13 cellular contexts compared by ENCODE assay signal in genomic region chr7:7272294-7272693, GRCh38.
"Had no signal": no experiment of that assay in that cellular context is flagged by ENCODE, and none has a peak within 500 bp of the region (broad histone marks: within the 10 kb centered on the region; RNA-seq: fewer than 3 reads in every experiment).

No MANE protein-coding gene starts in this region.

- H3K4me3 ChIP-seq: gastrocnemius medialis, heart right ventricle, left ventricle myocardium inferior had no signal

- H3K36me3 ChIP-seq: gastrocnemius medialis, heart right ventricle, left ventricle myocardium inferior had no signal

- H3K4me1 ChIP-seq: gastrocnemius medialis, left ventricle myocardium inferior had no signal

- H3K27me3 ChIP-seq: gastrocnemius medialis had no signal

- DNase-seq: activated CD4-positive, alpha-beta T cell treated with anti-CD3 and anti-CD28 coated beads, Interleukin-2, amount 10 ng/mL, durations not matched to agents 7 days and 5 days; activated CD4-positive, CD25-positive, alpha-beta regulatory T cell; activated CD8-positive, alpha-beta memory T cell treated with anti-CD3 and anti-CD28 coated beads for 24 hours; activated naive CD4-positive, alpha-beta T cell treated with anti-CD3 and anti-CD28 coated beads, Interleukin-2, amount 10 ng/mL, durations not matched to agents 7 days and 5 days; endodermal cell; gastrocnemius medialis; heart right ventricle; left ventricle myocardium inferior; nephron progenitor cell; stimulated activated CD4-positive, alpha-beta T cell treated with anti-CD3 and anti-CD28 coated beads, Interleukin-2, amount 100 ng/mL, for 48 hours; stimulated activated CD8-positive, alpha-beta memory T cell treated with anti-CD3 and anti-CD28 coated beads, Interleukin-4, amount 100 ng/mL, for 48 hours; T-helper 17 cell had no signal

- H3K27ac ChIP-seq: gastrocnemius medialis, heart right ventricle, left ventricle myocardium inferior had no signal

- ATAC-seq: activated T-helper 17 cell treated with anti-CD3 and anti-CD28 coated beads, Interleukin-2, amount 50 U/mL, for 72 hours; gastrocnemius medialis; heart right ventricle; T-helper 17 cell had no signal

- H3K9me3 ChIP-seq: gastrocnemius medialis, heart right ventricle, left ventricle myocardium inferior had no signal
